18 cellular contexts compared by ENCODE assay signal in the genomic region with DNA sequence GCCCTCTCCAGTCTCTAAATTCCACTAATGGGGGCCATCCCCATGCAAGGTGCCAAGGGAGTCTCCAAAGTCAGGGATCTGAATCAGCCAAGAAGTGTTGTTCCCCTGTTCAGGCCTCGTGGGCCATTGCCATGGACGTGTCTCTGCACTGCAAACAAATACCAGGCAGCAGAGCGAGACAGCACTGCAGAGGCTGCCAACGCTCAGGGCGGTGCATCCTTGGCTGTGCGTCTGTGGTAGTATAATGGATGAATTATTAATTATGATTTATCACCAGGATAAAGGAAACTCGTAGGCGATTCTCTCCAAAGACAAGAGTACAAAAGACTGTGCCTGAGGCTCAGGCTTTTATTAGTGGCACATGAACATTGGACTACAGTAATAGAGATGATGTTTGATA.
DNase-seq lines count a peak whose midpoint lies in the region; ATAC-seq and FAIRE-seq lines count a peak whose summit lies in the region.
"Had no signal": no experiment of that assay in that cellular context is flagged by ENCODE, and none has a peak within 500 bp of the region (broad histone marks: within the 10 kb centered on the region; RNA-seq: fewer than 3 reads in every experiment).

No MANE protein-coding gene starts in this region.

- H3K27me3 ChIP-seq in MG63 = no peaks in the 10 kb centered on the region
- H3K27me3 ChIP-seq in HAP-1 (ENCODE audit: low read depth) = no peaks in the 10 kb centered on the region

- no peaks in the 10 kb centered on the region for H3K4me1 ChIP-seq in HAP-1
- H3K4me1 ChIP-seq: pancreas had no signal

- no peak overlapping the region for H3K4me3 ChIP-seq in MG63
- no peak overlapping the region for H3K4me3 ChIP-seq in HAP-1
- H3K4me3 ChIP-seq: pancreas, PC-9 had no signal

- peak; percentile 6 for DNase-seq in COR-L47 (lab: John Stamatoyannopoulos, UW)
- peak; percentile 19 for DNase-seq in MG63
- DNase-seq in RCC 7860 (ENCODE audit: low spot score) = peak; percentile 56
- peak; percentile 74 for DNase-seq in mucosa of gallbladder (ENCODE audit: low spot score)
- DNase-seq in OCI-M2 (lab: John Stamatoyannopoulos, UW; ENCODE audit: unreplicated experiment) = no peak
- no peak for DNase-seq in HAP-1 (ENCODE audit: low spot score in 2 of 2)
- DNase-seq: activated CD4-positive, alpha-beta T cell treated with anti-CD3 and anti-CD28 coated beads for 4 hours; amygdala; cerebellar nuclear complex; endodermal cell; H9; KG1; NCI-H1694; NCI-H524 treated with DMSO at 0.1 percent for 48 hours; pancreas; PC-9; stimulated activated CD4-positive, alpha-beta T cell treated with anti-CD3 and anti-CD28 coated beads, Interleukin-4, amount 100 ng/mL, for 1 hour had no signal

- H3K36me3 ChIP-seq in MG63 = no peaks in the 10 kb centered on the region
- H3K36me3 ChIP-seq in HAP-1 (replicated peaks) = no peaks in the 10 kb centered on the region
- H3K36me3 ChIP-seq: pancreas had no signal

- ATAC-seq in HG03521 (IDR thresholded peaks at IDR 0.05; ENCODE audit: unreplicated experiment) = no peak
- ATAC-seq: pancreas had no signal

- in situ Hi-C loops in HAP-1 (cut with MboI; ENCODE audit: low sequenced_read_pairs) = no loop called here

- no peak for FAIRE-seq in RCC 7860 (lab: Jason Lieb, UNC)
- FAIRE-seq: pancreas had no signal

- H3K9me3 ChIP-seq in MG63 (peaks cover 4% of the 10 kb centered on the region; the same call in 1 of the 2 replicates), HAP-1 (no peaks in the 10 kb centered on the region)
- H3K9me3 ChIP-seq: pancreas had no signal

Comparison
In these comparisons a context has a peak if more than half of its experiments do, and no peak if none do; other contexts are left out.
1. DNase-seq: peak in COR-L47 (single experiment), MG63 (single experiment), RCC 7860 (single experiment) and mucosa of gallbladder (single experiment); none in OCI-M2 (single experiment) and HAP-1 (0 of 2).